Comparison of ENCODE assay signal across 35 cellular contexts in the genomic region with DNA sequence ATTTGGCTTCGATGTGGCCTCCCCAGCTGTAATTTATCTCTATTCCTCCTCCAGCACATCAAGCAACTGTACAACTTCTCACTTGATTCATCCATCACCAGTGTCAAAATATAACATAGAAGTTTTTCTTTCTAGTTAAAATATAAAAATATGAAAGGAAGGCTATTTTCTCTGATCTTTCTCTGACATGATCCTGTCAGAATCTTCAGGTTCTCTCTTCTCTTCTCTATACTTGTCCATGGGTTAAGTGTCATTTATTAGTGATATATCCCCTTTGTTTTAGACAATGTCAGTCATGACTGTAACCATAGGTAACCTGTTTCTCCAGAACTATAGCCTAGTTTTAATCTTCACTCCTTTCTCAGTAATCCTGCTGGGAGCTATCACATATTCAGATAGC.
"Had no signal": no experiment of that assay in that cellular context is flagged by ENCODE, and none has a peak within 500 bp of the region (broad histone marks: within the 10 kb centered on the region; RNA-seq: fewer than 3 reads in every experiment).

No MANE protein-coding gene starts in this region.

- H3K4me1 Mint-ChIP-seq: activated naive CD4-positive, alpha-beta T cell treated with anti-CD3 and anti-CD28 coated beads, Interleukin-2, amount 10 ng/mL, durations not matched to agents 7 days and 5 days; activated naive CD4-positive, alpha-beta T cell treated with anti-CD3 and anti-CD28 coated beads, Interleukin-2, amount 50 U/mL, for 24 hours; activated naive CD8-positive, alpha-beta T cell treated with anti-CD3 and anti-CD28 coated beads for 36 hours; activated naive CD8-positive, alpha-beta T cell treated with anti-CD3 and anti-CD28 coated beads, Interleukin-2, amount 10 ng/mL, durations not matched to agents 7 days and 5 days; activated naive CD8-positive, alpha-beta T cell treated with anti-CD3 and anti-CD28 coated beads, Interleukin-2, amount 50 U/mL, for 24 hours; activated T-helper 17 cell treated with anti-CD3 and anti-CD28 coated beads, Interleukin-2, amount 50 U/mL, for 72 hours; brain; central memory CD8-positive, alpha-beta T cell had no signal

- H3K4me3 Mint-ChIP-seq: activated naive CD4-positive, alpha-beta T cell treated with anti-CD3 and anti-CD28 coated beads for 36 hours; activated naive CD4-positive, alpha-beta T cell treated with anti-CD3 and anti-CD28 coated beads, Interleukin-2, amount 10 ng/mL, durations not matched to agents 7 days and 5 days; activated naive CD4-positive, alpha-beta T cell treated with anti-CD3 and anti-CD28 coated beads, Interleukin-2, amount 50 U/mL, for 24 hours; activated naive CD8-positive, alpha-beta T cell; activated naive CD8-positive, alpha-beta T cell treated with anti-CD3 and anti-CD28 coated beads for 36 hours; activated naive CD8-positive, alpha-beta T cell treated with anti-CD3 and anti-CD28 coated beads, Interleukin-2, amount 10 ng/mL, durations not matched to agents 7 days and 5 days; activated naive CD8-positive, alpha-beta T cell treated with anti-CD3 and anti-CD28 coated beads, Interleukin-2, amount 50 U/mL, for 24 hours; activated T-cell treated with anti-CD3 and anti-CD28 coated beads, Interleukin-2, amount 50 U/mL, for 24 hours; activated T-cell treated with anti-CD3 and anti-CD28 coated beads, Interleukin-2, amount 50 U/mL, for 72 hours; activated T-helper 1 cell treated with anti-CD3 and anti-CD28 coated beads, Interleukin-12 subunit alpha, Interleukin-12 subunit beta, Interleukin-2, Interleukin-4 antibody, amounts not matched to agents 30 ng/mL and 10 ng/mL and 1 ng/mL, durations not matched to agents 14 hours and 24 hours and 36 hours; activated T-helper 17 cell treated with anti-CD3 and anti-CD28 coated beads, Interleukin-2, amount 50 U/mL, for 72 hours; brain; central memory CD8-positive, alpha-beta T cell had no signal

- ATAC-seq: activated naive CD4-positive, alpha-beta T cell treated with anti-CD3 and anti-CD28 coated beads, Interleukin-2, amount 50 U/mL, for 72 hours; activated naive CD8-positive, alpha-beta T cell treated with anti-CD3 and anti-CD28 coated beads, Interleukin-2, amount 50 U/mL, for 24 hours; activated T-cell treated with anti-CD3 and anti-CD28 coated beads, Interleukin-2, amount 50 U/mL, for 72 hours; activated T-helper 17 cell treated with anti-CD3 and anti-CD28 coated beads, Interleukin-2, amount 50 U/mL, for 72 hours; body of pancreas had no signal

- H3K36me3 ChIP-seq: adrenal gland, ascending aorta, brain microvascular endothelial cell, breast epithelium, cardiac muscle cell had no signal

- H3K36me3 Mint-ChIP-seq: activated naive CD4-positive, alpha-beta T cell treated with anti-CD3 and anti-CD28 coated beads, Interleukin-2, amount 10 ng/mL, durations not matched to agents 7 days and 5 days; activated naive CD4-positive, alpha-beta T cell treated with anti-CD3 and anti-CD28 coated beads, Interleukin-2, amount 50 U/mL, for 24 hours; activated naive CD4-positive, alpha-beta T cell treated with anti-CD3 and anti-CD28 coated beads, Interleukin-2, amount 50 U/mL, for 72 hours; activated naive CD8-positive, alpha-beta T cell; activated naive CD8-positive, alpha-beta T cell treated with anti-CD3 and anti-CD28 coated beads for 36 hours; activated naive CD8-positive, alpha-beta T cell treated with anti-CD3 and anti-CD28 coated beads, Interleukin-2, amount 10 ng/mL, durations not matched to agents 7 days and 5 days; brain had no signal

- H3K4me1 ChIP-seq: adrenal gland, ascending aorta, body of pancreas, breast epithelium had no signal

- DNase-seq: activated effector memory CD4-positive, alpha-beta T cell treated with anti-CD3 and anti-CD28 coated beads, Interleukin-2, amount 50 U/mL, for 16 hours; activated effector memory CD4-positive, alpha-beta T cell treated with Interleukin-2 at 50 U/mL for 16 hours; activated gamma-delta T cell; activated gamma-delta T cell treated with Interleukin-2 at 50 U/mL for 16 hours; activated naive CD4-positive, alpha-beta T cell; activated naive CD4-positive, alpha-beta T cell treated with anti-CD3 and anti-CD28 coated beads for 36 hours; activated naive CD4-positive, alpha-beta T cell treated with anti-CD3 and anti-CD28 coated beads, Interleukin-2, amount 10 ng/mL, durations not matched to agents 7 days and 5 days; activated naive CD4-positive, alpha-beta T cell treated with anti-CD3 and anti-CD28 coated beads, Interleukin-2, amount 50 U/mL, for 16 hours; activated naive CD4-positive, alpha-beta T cell treated with Interleukin-2 at 50 U/mL for 16 hours; activated naive CD8-positive, alpha-beta T cell treated with anti-CD3 and anti-CD28 coated beads for 36 hours; activated naive CD8-positive, alpha-beta T cell treated with anti-CD3 and anti-CD28 coated beads, Interleukin-2, amount 10 ng/mL, durations not matched to agents 7 days and 5 days; activated naive CD8-positive, alpha-beta T cell treated with anti-CD3 and anti-CD28 coated beads, Interleukin-2, amount 50 U/mL, for 24 hours; activated T-cell treated with anti-CD3 and anti-CD28 coated beads, Interleukin-2, amount 50 U/mL, for 1 hour; activated T-cell treated with anti-CD3 and anti-CD28 coated beads, Interleukin-2, amount 50 U/mL, for 24 hours; activated T-cell treated with anti-CD3 and anti-CD28 coated beads, Interleukin-2, amount 50 U/mL, for 48 hours; activated T-cell treated with anti-CD3 and anti-CD28 coated beads, Interleukin-2, amount 50 U/mL, for 72 hours; adrenal gland; amniotic stem cell; amygdala; anterior cingulate cortex; aorta; body of pancreas; brain microvascular endothelial cell; central memory CD4-positive, alpha-beta T cell; cerebellar nuclear complex had no signal

- H3K27me3 Mint-ChIP-seq: brain had no signal

- H3K9me3 Mint-ChIP-seq: activated naive CD4-positive, alpha-beta T cell treated with anti-CD3 and anti-CD28 coated beads for 36 hours; activated naive CD4-positive, alpha-beta T cell treated with anti-CD3 and anti-CD28 coated beads, Interleukin-2, amount 10 ng/mL, durations not matched to agents 7 days and 5 days; activated naive CD4-positive, alpha-beta T cell treated with anti-CD3 and anti-CD28 coated beads, Interleukin-2, amount 50 U/mL, for 24 hours; activated naive CD4-positive, alpha-beta T cell treated with anti-CD3 and anti-CD28 coated beads, Interleukin-2, amount 50 U/mL, for 72 hours; activated naive CD8-positive, alpha-beta T cell treated with anti-CD3 and anti-CD28 coated beads for 36 hours; activated naive CD8-positive, alpha-beta T cell treated with anti-CD3 and anti-CD28 coated beads, Interleukin-2, amount 10 ng/mL, durations not matched to agents 7 days and 5 days; activated naive CD8-positive, alpha-beta T cell treated with anti-CD3 and anti-CD28 coated beads, Interleukin-2, amount 50 U/mL, for 24 hours; activated T-cell treated with anti-CD3 and anti-CD28 coated beads, Interleukin-2, amount 50 U/mL, for 24 hours; activated T-cell treated with anti-CD3 and anti-CD28 coated beads, Interleukin-2, amount 50 U/mL, for 72 hours; activated T-helper 1 cell treated with anti-CD3 and anti-CD28 coated beads, Interleukin-12 subunit alpha, Interleukin-12 subunit beta, Interleukin-2, Interleukin-4 antibody, amounts not matched to agents 30 ng/mL and 10 ng/mL and 1 ng/mL, durations not matched to agents 14 hours and 24 hours and 36 hours; activated T-helper 17 cell treated with anti-CD3 and anti-CD28 coated beads, Interleukin-2, amount 50 U/mL, for 72 hours; central memory CD8-positive, alpha-beta T cell had no signal

- H3K27ac ChIP-seq: adrenal gland, ascending aorta, body of pancreas, brain microvascular endothelial cell, breast epithelium, cardiac muscle cell had no signal

- H3K9me3 ChIP-seq: adrenal gland, ascending aorta, body of pancreas, breast epithelium had no signal

- H3K27me3 ChIP-seq: adrenal gland, ascending aorta, body of pancreas, brain microvascular endothelial cell, breast epithelium, cardiac muscle cell had no signal

- H3K4me3 ChIP-seq: adrenal gland, ascending aorta, body of pancreas, breast epithelium, cardiac muscle cell had no signal
